In genomic region chr6:41092421-41093140, GRCh38 we compare ENCODE assay signal across 10 cellular contexts. TPM values are rescaled to one million over a fixed set of nuclear protein-coding genes. Genes with fewer than 3 reads are reported as not detected.
DNase-seq lines count a peak whose midpoint lies in the region; ATAC-seq, FAIRE-seq and TF ChIP-seq lines count a peak whose summit lies in the region.
"Had no signal": no experiment of that assay in that cellular context is flagged by ENCODE, and none has a peak within 500 bp of the region (broad histone marks: within the 10 kb centered on the region; RNA-seq: fewer than 3 reads in every experiment).

No MANE protein-coding gene starts in this region.

- H3K9me3 ChIP-seq in HEK293 (ENCODE audit: control insufficient read depth, insufficient read depth, low read depth, low read length) = no peaks in the 10 kb centered on the region
- H3K9me3 ChIP-seq in SU-DHL-6 (ENCODE audit: insufficient read depth, low read length) = no peaks in the 10 kb centered on the region
- H3K9me3 ChIP-seq in left lung = no peaks in the 10 kb centered on the region

- DNase-seq in D721Med (ENCODE audit: insufficient read length, low spot score) = no peak
- no peak for DNase-seq in left lung
- no peak for DNase-seq in COLO668 (lab: John Stamatoyannopoulos, UW; ENCODE audit: unreplicated experiment)
- no peak for DNase-seq in SK-N-DZ (ENCODE audit: low spot score)
- no peak for DNase-seq in 8988T

- TF ChIP-seq CTCF in D721Med (IDR thresholded peaks at IDR 0.05; ENCODE audit: insufficient read depth, missing control alignments) (peak; percentile 46), HEK293 (tag by site-specific recombination; IDR thresholded peaks at IDR 0.05) (no peak; the same call in 1 of the 2 replicates), SU-DHL-6 (IDR thresholded peaks at IDR 0.05; ENCODE audit: insufficient read depth, low read length, poor library complexity, severe bottlenecking) (peak; percentile 62), left lung (IDR thresholded peaks at IDR 0.05) (no peak)

- POLR2A ChIA-PET in HEK293 (lab: Yijun Ruan, JAX) = interaction anchor here (1.1 kb wide), 1 partner anchor 20 kb away, joined by 4 read pairs; the partner anchor contains the start of genes NFYA and OARD1

- H3K4me2 ChIP-seq in SU-DHL-6 (ENCODE audit: low read depth, low read length, poor library complexity, severe bottlenecking) = no peak overlapping the region

- intact Hi-C loops in left lung (cut with DNase I) = no loop called here

- CTCF ChIA-PET in HEK293 (lab: Yijun Ruan, JAX) = interaction anchor here (0.5 to 3.9 kb wide), 18 partner anchors 9 to 302 kb away, joined by 3 to 42 read pairs (median 4); partner anchors contain the start of gene TREML4

- H3K4me3 ChIP-seq in HEK293 (ENCODE audit: low read depth, low read length) (no peak overlapping the region), SU-DHL-6 (ENCODE audit: insufficient read depth, low read length, poor library complexity, severe bottlenecking) (no peak overlapping the region), left lung (no peak overlapping the region)

- no peaks in the 10 kb centered on the region for H3K27me3 ChIP-seq in SU-DHL-6 (ENCODE audit: low read length)
- no peaks in the 10 kb centered on the region for H3K27me3 ChIP-seq in left lung

- no peaks in the 10 kb centered on the region for H3K4me1 ChIP-seq in HEK293 (ENCODE audit: control insufficient read depth, insufficient read depth, low read length)
- H3K4me1 ChIP-seq in left lung = no peaks in the 10 kb centered on the region

- no peak overlapping the region for H3K9ac ChIP-seq in SU-DHL-6 (ENCODE audit: low read length)

- H3K27ac ChIP-seq in HEK293 (ENCODE audit: extremely low read depth, low read depth, low read length) = no peak overlapping the region
- H3K27ac ChIP-seq in SU-DHL-6 (ENCODE audit: low read depth, low read length) = no peak overlapping the region
- no peak overlapping the region for H3K27ac ChIP-seq in left lung

- no peaks in the 10 kb centered on the region for H4K20me1 ChIP-seq in SU-DHL-6 (ENCODE audit: low read depth, low read length)

- H3K36me3 ChIP-seq in HEK293 (ENCODE audit: control insufficient read depth in 2 of 2, insufficient read depth in 1 of 2, low read length in 2 of 2) (peaks cover 74 to 87% of the 10 kb centered on the region in 2 experiments), SU-DHL-6 (ENCODE audit: low read length) (peaks cover 72% of the 10 kb centered on the region), left lung (peaks cover 6 to 100% of the 10 kb centered on the region in 2 donors)

- no peaks in the 10 kb centered on the region for H3K79me2 ChIP-seq in SU-DHL-6 (ENCODE audit: insufficient read depth, low read length)

- FAIRE-seq in D721Med (lab: Jason Lieb, UNC) = no peak

- no peak overlapping the region for H2AFZ ChIP-seq in SU-DHL-6 (ENCODE audit: low read depth, low read length, severe bottlenecking)

- ATAC-seq in left lung (peak; percentile 54), esophagus mucosa (no peak)

- peaks cover 3% of the 10 kb centered on the region; the same call in 1 of the 2 replicates for H3F3A ChIP-seq in SU-DHL-6 (ENCODE audit: insufficient read depth)

- no peaks in the 10 kb centered on the region for H3K9me2 ChIP-seq in SU-DHL-6 (replicated peaks; ENCODE audit: insufficient read depth, low read length)

TF ChIP-seq in HEK293, 187 proteins besides CTCF, POLR2A, EP300 and RAD21:
- TF ChIP-seq ZNF843 (tag by site-specific recombination; IDR thresholded peaks at IDR 0.05) (no peak), ZNF654 (tag by site-specific recombination; IDR thresholded peaks at IDR 0.05; ENCODE audit: low read depth) (peak; percentile 24; the same call in 1 of the 2 replicates)

RNA-seq across cellular contexts. Expression of gene NFYA, which starts 19.8 kb away (rescaled TPM):
- total RNA-seq in left lung (10 to 100 TPM; 16.4 to 20.3 TPM), esophagus mucosa (9.6 TPM)
- 16.6 and 17.9 TPM in 2 replicates for polyA plus RNA-seq in SK-N-DZ (2014; cell fraction: cytosol; rRNA removed)
- 20.3 and 32.1 TPM in 2 replicates for polyA plus RNA-seq in SK-N-DZ (2014; cell fraction: nucleus; rRNA removed)

RNA-seq across cellular contexts. Expression of gene OARD1, which starts 20.4 kb away (rescaled TPM):
- total RNA-seq in left lung = 10 to 100 TPM; 14.9 to 20.3 TPM
- 26.7 and 27.5 TPM in 2 replicates for polyA plus RNA-seq in SK-N-DZ (2014; cell fraction: cytosol; rRNA removed)
- polyA plus RNA-seq in SK-N-DZ (2014; cell fraction: nucleus; rRNA removed) = 18.7 and 21.6 TPM in 2 replicates
- total RNA-seq in esophagus mucosa = 17.4 TPM

RNA-seq across cellular contexts. Expression of gene APOBEC2, which starts 39.6 kb away (rescaled TPM):
- total RNA-seq in left lung (under 1 TPM in 1 of 2 donors, not detected in 1; 0.29 TPM), esophagus mucosa (not detected)
- polyA plus RNA-seq in SK-N-DZ (2014; cell fraction: cytosol; rRNA removed) = 0.56 TPM in 1 of 2 replicates, not detected in the other
- 1.2 TPM in 1 of 2 replicates, not detected in the other for polyA plus RNA-seq in SK-N-DZ (2014; cell fraction: nucleus; rRNA removed)
- total RNA-seq: activated CD8-positive, alpha-beta memory T cell treated with anti-CD3 and anti-CD28 coated beads for 36 hours; mesenteric fat pad had no signal

RNA-seq across cellular contexts. Expression of gene TSPO2, which starts 50.3 kb away (rescaled TPM):
- not detected for total RNA-seq in left lung
- polyA plus RNA-seq in SK-N-DZ (2014; cell fraction: cytosol; rRNA removed) = not detected in 2 replicates
- polyA plus RNA-seq in SK-N-DZ (2014; cell fraction: nucleus; rRNA removed) = not detected in 2 replicates
- total RNA-seq in esophagus mucosa = not detected
- total RNA-seq: activated CD8-positive, alpha-beta memory T cell treated with anti-CD3 and anti-CD28 coated beads for 36 hours; mesenteric fat pad had no signal

RNA-seq across cellular contexts. Expression of gene UNC5CL, which starts 53.6 kb away (rescaled TPM):
- total RNA-seq in left lung = 1 to 10 TPM; 2.3 to 3.1 TPM
- 0.92 and 1.1 TPM in 2 replicates for polyA plus RNA-seq in SK-N-DZ (2014; cell fraction: cytosol; rRNA removed)
- polyA plus RNA-seq in SK-N-DZ (2014; cell fraction: nucleus; rRNA removed) = 8.3 and 8.8 TPM in 2 replicates
- total RNA-seq in esophagus mucosa = 0.56 TPM

Comparison
In these comparisons a context has a peak if more than half of its experiments do, and no peak if none do; other contexts are left out.
1. CTCF ChIP-seq: peak in D721Med (single experiment) and SU-DHL-6 (single experiment); none in HEK293 (single experiment) and left lung (0 of 2).